Comparison of ENCODE assay signal across 8 cellular contexts in the genomic region with DNA sequence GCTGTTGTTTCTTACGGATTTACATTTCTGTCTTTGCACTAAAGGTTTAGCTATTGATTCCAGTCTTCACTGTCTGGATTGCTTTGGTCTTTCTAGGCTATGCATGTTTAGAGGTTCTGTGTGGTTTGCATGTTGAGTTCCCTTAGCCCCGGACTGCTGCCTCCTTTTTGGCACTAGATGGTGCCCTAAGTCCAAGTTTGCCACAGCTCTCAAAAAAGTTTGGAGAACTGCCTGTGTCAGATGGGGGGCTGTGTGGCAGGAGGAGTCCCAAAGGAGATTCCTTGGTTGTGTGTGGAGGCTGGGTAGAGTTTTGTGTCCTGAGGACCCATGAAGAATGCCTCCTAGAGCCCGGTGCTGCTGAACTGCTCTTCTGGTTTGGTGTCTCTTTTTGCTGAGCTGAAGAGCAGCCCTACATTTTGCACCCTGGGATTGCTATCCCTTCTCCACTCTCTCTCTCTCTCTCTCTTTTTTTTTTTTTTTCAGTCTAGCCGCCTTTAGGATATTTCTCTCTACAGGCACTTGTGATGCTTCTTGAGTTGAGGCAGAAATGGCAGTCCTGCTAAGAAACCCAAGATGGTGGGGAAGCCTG.
A peak's percentile ranks its signal among the peaks of the same experiment; 100 is the strongest.
DNase-seq lines count a peak whose midpoint lies in the region; ATAC-seq and TF ChIP-seq lines count a peak whose summit lies in the region.

No MANE protein-coding gene starts in this region.

- POLR2A ChIA-PET in AG04450 (lab: Yijun Ruan, JAX): no interaction called here

- peak; percentile 83 for ATAC-seq in HG02759 (IDR thresholded peaks at IDR 0.05; ENCODE audit: unreplicated experiment)

- H3K9me3 Mint-ChIP-seq in activated naive CD4-positive, alpha-beta T cell treated with anti-CD3 and anti-CD28 coated beads, Interleukin-2, amount 50 U/mL, for 24 hours: no peaks in the 10 kb centered on the region

- no peaks in the 10 kb centered on the region for H3K36me3 Mint-ChIP-seq in activated naive CD4-positive, alpha-beta T cell treated with anti-CD3 and anti-CD28 coated beads, Interleukin-2, amount 50 U/mL, for 24 hours

- no peak for TF ChIP-seq POLR2A in testis (IDR thresholded peaks at IDR 0.05)

- peak overlapping the region; percentile 48 for H3K27ac Mint-ChIP-seq in activated naive CD4-positive, alpha-beta T cell treated with anti-CD3 and anti-CD28 coated beads, Interleukin-2, amount 50 U/mL, for 24 hours

- H3K4me2 ChIP-seq in hepatocyte: no peak overlapping the region

- H3K4me1 Mint-ChIP-seq in activated naive CD4-positive, alpha-beta T cell treated with anti-CD3 and anti-CD28 coated beads, Interleukin-2, amount 50 U/mL, for 24 hours: no peaks in the 10 kb centered on the region

- 25% methylated on average over 4 of the region's 4 CpGs for WGBS in hepatocyte (ENCODE audit: low lambda C conversion rate, missing lambda C conversion rate)
- 42 to 51% methylated on average over 4 of the region's 4 CpGs for WGBS in testis, 2 donors

- H3K9me2 ChIP-seq in hepatocyte (replicated peaks; ENCODE audit: insufficient read depth): no peaks in the 10 kb centered on the region

- H3K27me3 Mint-ChIP-seq in activated naive CD4-positive, alpha-beta T cell treated with anti-CD3 and anti-CD28 coated beads, Interleukin-2, amount 50 U/mL, for 24 hours: peaks cover 16% of the 10 kb centered on the region

- no peak overlapping the region for H2AFZ ChIP-seq in hepatocyte

- H4K20me1 ChIP-seq in hepatocyte (ENCODE audit: insufficient read depth, poor library complexity, severe bottlenecking): no peaks in the 10 kb centered on the region

- CTCF ChIA-PET in AG04450 (lab: Charles Lee): interaction anchor here (0.7 to 3.6 kb wide), 32 partner anchors 10 to 1207 kb away, joined by 3 to 68 read pairs (median 4); partner anchors contain the start of genes PTGS2 and TPR

- peak; percentile 86 for TF ChIP-seq CTCF in AG04450 (IDR thresholded peaks at IDR 0.05; ENCODE audit: low read depth, low read length)
- peak; percentile 76 for TF ChIP-seq CTCF in GM12874 (IDR thresholded peaks at IDR 0.05; ENCODE audit: insufficient read depth, low read depth, low read length)
- TF ChIP-seq CTCF in hepatocyte (IDR thresholded peaks at IDR 0.05; ENCODE audit: poor library complexity): peak; percentile 70
- TF ChIP-seq CTCF in testis (IDR thresholded peaks at IDR 0.05): peak in 1 of 3 experiments; percentile 39

- H3K36me3 ChIP-seq in hepatocyte (replicated peaks; ENCODE audit: insufficient read depth, low read depth): no peaks in the 10 kb centered on the region
- H3K36me3 ChIP-seq in testis (ENCODE audit: low read depth, missing control alignments): no peaks in the 10 kb centered on the region

- H3K27ac ChIP-seq in AG04450 (ENCODE audit: low read depth, low read length) (no peak overlapping the region), hepatocyte (no peak overlapping the region), testis (no peak overlapping the region)

- H3K4me3 Mint-ChIP-seq in activated naive CD4-positive, alpha-beta T cell treated with anti-CD3 and anti-CD28 coated beads, Interleukin-2, amount 50 U/mL, for 24 hours: no peak overlapping the region

- H3K27me3 ChIP-seq in AG04450 (ENCODE audit: control insufficient read depth, insufficient read depth, low read length) (no peaks in the 10 kb centered on the region), hepatocyte (no peaks in the 10 kb centered on the region), testis (no peaks in the 10 kb centered on the region)

- no peak overlapping the region for H3K4me3 ChIP-seq in AG04450 (ENCODE audit: low read depth, low read length)
- H3K4me3 ChIP-seq in hepatocyte: no peak overlapping the region
- no peak overlapping the region for H3K4me3 ChIP-seq in testis

- no peaks in the 10 kb centered on the region for H3K79me2 ChIP-seq in hepatocyte

- H3K4me1 ChIP-seq in hepatocyte (ENCODE audit: insufficient read depth): no peaks in the 10 kb centered on the region
- H3K4me1 ChIP-seq in testis: no peaks in the 10 kb centered on the region

- DNase-seq in AG04450 (ENCODE audit: low read depth, low spot score): peak; percentile 11
- peak; percentile 76 for DNase-seq in NCI-H69 (lab: John Stamatoyannopoulos, UW)
- DNase-seq in hepatocyte (ENCODE audit: low spot score): peak; percentile 57
- peak; percentile 39 for DNase-seq in testis
- no peak for DNase-seq in NCI-H187 treated with DMSO at 0.1 percent for 48 hours (lab: John Stamatoyannopoulos, UW)

- H3K9me3 ChIP-seq in AG04450 (ENCODE audit: control insufficient read depth, insufficient read depth, low read length) (no peaks in the 10 kb centered on the region), hepatocyte (ENCODE audit: low read depth) (no peaks in the 10 kb centered on the region), testis (no peaks in the 10 kb centered on the region)

- intact Hi-C loops in testis (cut with DNase I; ENCODE audit: low total_unique reads): no loop called here
